ENCODE assay signal across 8 cellular contexts in genomic region chr11:61007383-61007970, GRCh38. TPM values are rescaled to one million over a fixed set of nuclear protein-coding genes. Genes with fewer than 3 reads are reported as not detected.
A peak's percentile ranks its signal among the peaks of the same experiment; 100 is the strongest.
DNase-seq lines count a peak whose midpoint lies in the region; ATAC-seq and TF ChIP-seq lines count a peak whose summit lies in the region.

No MANE protein-coding gene starts in this region.

- TF ChIP-seq CTCF in endothelial cell (IDR thresholded peaks at IDR 0.05; ENCODE audit: unreplicated experiment) (no peak), neural crest cell (conservative IDR thresholded peaks at IDR 0.05) (no peak)

- H3K27me3 Mint-ChIP-seq in endothelial cell (ENCODE audit: unreplicated experiment) (peaks cover 22% of the 10 kb centered on the region), neural crest cell (ENCODE audit: low read depth) (peaks cover 56% of the 10 kb centered on the region)

- H3K9me3 Mint-ChIP-seq in endothelial cell (ENCODE audit: unreplicated experiment) = no peaks in the 10 kb centered on the region
- no peaks in the 10 kb centered on the region for H3K9me3 Mint-ChIP-seq in neural crest cell

- peak; percentile 74 for DNase-seq in COLO668 (lab: John Stamatoyannopoulos, UW; ENCODE audit: unreplicated experiment)
- peak; percentile 62 for DNase-seq in NCI-H69 (lab: John Stamatoyannopoulos, UW)
- DNase-seq in endothelial cell (ENCODE audit: low spot score) = no peak
- DNase-seq in neural crest cell (ENCODE audit: low read depth, low spot score) = peak; percentile 23
- DNase-seq in AG08396 (ENCODE audit: low spot score) = no peak
- no peak for DNase-seq in SIG-M5 (lab: John Stamatoyannopoulos, UW)

- H3K4me3 Mint-ChIP-seq in endothelial cell (ENCODE audit: unreplicated experiment) (peak overlapping the region; percentile 56), neural crest cell (no peak overlapping the region)

- no peak for ATAC-seq in GM21528 (IDR thresholded peaks at IDR 0.05; ENCODE audit: low FRiP score, unreplicated experiment)
- ATAC-seq in HG03097 (IDR thresholded peaks at IDR 0.05; ENCODE audit: low FRiP score, unreplicated experiment) = no peak

- H3K4me1 Mint-ChIP-seq in endothelial cell (ENCODE audit: unreplicated experiment) (peaks cover 22% of the 10 kb centered on the region), neural crest cell (peaks cover 16% of the 10 kb centered on the region)

- no peaks in the 10 kb centered on the region for H3K36me3 Mint-ChIP-seq in endothelial cell (ENCODE audit: low read depth, unreplicated experiment)
- H3K36me3 Mint-ChIP-seq in neural crest cell (ENCODE audit: low read depth) = no peaks in the 10 kb centered on the region

- H3K27ac Mint-ChIP-seq in endothelial cell (ENCODE audit: unreplicated experiment) (no peak overlapping the region), neural crest cell (ENCODE audit: unreplicated experiment) (no peak overlapping the region)

RNA-seq across cellular contexts. Expression of gene CD6, which starts 36.0 kb away (rescaled TPM):
- total RNA-seq in endothelial cell (ENCODE audit: unreplicated experiment) (0.33 TPM), neural crest cell (0.30 and 0.39 TPM in 2 replicates)

RNA-seq across cellular contexts. Expression of gene SLC15A3, which starts 55.5 kb away (rescaled TPM):
- 0.62 TPM for total RNA-seq in endothelial cell (ENCODE audit: unreplicated experiment)
- 7.4 and 10.4 TPM in 2 replicates for total RNA-seq in neural crest cell

Comparison
In these comparisons a context has a peak if more than half of its experiments do, and no peak if none do; other contexts are left out.
1. DNase-seq: peak in COLO668 (single experiment), NCI-H69 (single experiment) and neural crest cell (single experiment); none in endothelial cell (single experiment), AG08396 (single experiment) and SIG-M5 (single experiment).